ENCODE assay signal across 8 cellular contexts in genomic region chr7:5699951-5700384, GRCh38.
A peak's percentile ranks its signal among the peaks of the same experiment; 100 is the strongest.
DNase-seq lines count a peak whose midpoint lies in the region; ATAC-seq and TF ChIP-seq lines count a peak whose summit lies in the region.

No MANE protein-coding gene starts in this region.

- WGBS in heart left ventricle, 4 donors: 41 to 57% (median 45%) methylated on average over 6 of the region's 6 CpGs

- peak in 3 of 4 donors; percentile 4 to 14 (median 6) for ATAC-seq in heart left ventricle
- no peak for ATAC-seq in Right ventricle myocardium inferior
- peak; percentile 68 for ATAC-seq in HG03520 (IDR thresholded peaks at IDR 0.05; ENCODE audit: unreplicated experiment)

- H3K4me1 ChIP-seq in heart left ventricle (peaks cover 0 to 95% (median 72%) of the 10 kb centered on the region in 12 donors), iPS-20b (ENCODE audit: insufficient read depth, low read length) (peaks cover 4% of the 10 kb centered on the region)

- H3K4me3 ChIP-seq in heart left ventricle (no peak overlapping the region), iPS-20b (ENCODE audit: low read length) (no peak overlapping the region)

- no peaks in the 10 kb centered on the region for H3K9me3 ChIP-seq in heart left ventricle
- no peaks in the 10 kb centered on the region for H3K9me3 ChIP-seq in iPS-20b (ENCODE audit: insufficient read depth, low read depth, low read length)

- H3K27me3 ChIP-seq in heart left ventricle (no peaks in the 10 kb centered on the region), iPS-20b (ENCODE audit: insufficient read depth, low read length) (no peaks in the 10 kb centered on the region)

- DNase-seq in heart left ventricle (peak in 1 of 5 donors; percentile 33), Right ventricle myocardium inferior (ENCODE audit: missing footprints) (no peak), activated T-cell treated with anti-CD3 and anti-CD28 coated beads for 4 hours (peak; percentile 73), AML-193 (lab: John Stamatoyannopoulos, UW) (no peak), hippocampal formation (lab: John Stamatoyannopoulos, UW) (no peak)
- DNase-seq in stimulated activated CD8-positive, alpha-beta memory T cell treated with anti-CD3 and anti-CD28 coated beads, Interleukin-12 subunit alpha, Interleukin-12 subunit beta, amount 100 ng/mL, for 4 hours (ENCODE audit: low read depth): peak; percentile 41

- intact Hi-C loops in heart left ventricle (cut with DNase I): loop anchor here in 8 of 10 donors (5.0 to 10.0 kb wide), 3 partner anchors 33 to 205 kb away; no protein-coding TSS in a partner anchor
- intact Hi-C loops in Right ventricle myocardium inferior (cut with DNase I): loop anchor here (5.0 to 10.0 kb wide), 3 partner anchors 33 to 335 kb away; partner anchors contain the start of gene TNRC18

- peak overlapping the region in 11 of 12 donors; percentile 47 to 93 (median 70) for H3K27ac ChIP-seq in heart left ventricle
- no peak overlapping the region for H3K27ac ChIP-seq in iPS-20b (ENCODE audit: low read length)

- H3K36me3 ChIP-seq in heart left ventricle: peaks cover 0 to 25% (median 7%) of the 10 kb centered on the region in 9 donors
- peaks cover 19% of the 10 kb centered on the region; the same call in 1 of the 2 replicates for H3K36me3 ChIP-seq in iPS-20b (ENCODE audit: insufficient read depth, low read depth, low read length)

- H3K9ac ChIP-seq in iPS-20b (ENCODE audit: low read depth, low read length): 0 out of 2 replicates have a peak overlapping the region, but pooled peaks have one; percentile 32

- TF ChIP-seq CTCF in heart left ventricle (IDR thresholded peaks at IDR 0.05): no peak

- TF ChIP-seq POLR2A in heart left ventricle (IDR thresholded peaks at IDR 0.05): no peak

Comparison
In these comparisons a context has a peak if more than half of its experiments do, and no peak if none do; other contexts are left out.
1. DNase-seq: peak in activated T-cell treated with anti-CD3 and anti-CD28 coated beads for 4 hours (single experiment) and stimulated activated CD8-positive, alpha-beta memory T cell treated with anti-CD3 and anti-CD28 coated beads, Interleukin-12 subunit alpha, Interleukin-12 subunit beta, amount 100 ng/mL, for 4 hours (single experiment); none in Right ventricle myocardium inferior (single experiment), AML-193 (0 of 2) and hippocampal formation (0 of 2).